ENCODE assay signal across 15 cellular contexts in genomic region chr14:28382460-28383220, GRCh38.
DNase-seq lines count a peak whose midpoint lies in the region; ATAC-seq, FAIRE-seq and TF ChIP-seq lines count a peak whose summit lies in the region.
"Had no signal": no experiment of that assay in that cellular context is flagged by ENCODE, and none has a peak within 500 bp of the region (broad histone marks: within the 10 kb centered on the region; RNA-seq: fewer than 3 reads in every experiment).

No MANE protein-coding gene starts in this region.

- intact Hi-C loops in right cardiac atrium (cut with DNase I) = no loop called here

- peak; percentile 71 for FAIRE-seq in H54 (lab: Jason Lieb, UNC)
- FAIRE-seq: islet of Langerhans had no signal

- ATAC-seq in HG02938 (IDR thresholded peaks at IDR 0.05; ENCODE audit: unreplicated experiment) (no peak), HG02642 (IDR thresholded peaks at IDR 0.05; ENCODE audit: poor library complexity, unreplicated experiment) (no peak), right cardiac atrium (no peak)

- 48% methylated on average over 7 of the region's 7 CpGs for WGBS in right cardiac atrium

- H3K4me3 ChIP-seq in right cardiac atrium (ENCODE audit: low read length) = no peak overlapping the region
- H3K4me3 ChIP-seq: esophagus squamous epithelium had no signal

- DNase-seq in H54 (ENCODE audit: insufficient read length, low spot score) = no peak
- DNase-seq in RKO (ENCODE audit: low spot score) = peak; percentile 72
- peak; percentile 61 for DNase-seq in epithelial cell of prostate (ENCODE audit: low read depth, low spot score)
- peak; percentile 75 for DNase-seq in pulmonary artery endothelial cell (ENCODE audit: low read depth, low spot score)
- DNase-seq in NK-92 treated with Interleukin-12 subunit alpha and Interleukin-12 subunit beta, amount 100 ng/mL, for 24 hours (lab: John Stamatoyannopoulos, UW) = no peak
- no peak for DNase-seq in right cardiac atrium
- DNase-seq: activated CD4-positive, alpha-beta memory T cell treated with anti-CD3 and anti-CD28 coated beads for 36 hours; activated gamma-delta T cell treated with Interleukin-2 at 50 U/mL for 16 hours; CD4-positive, CD25-positive, alpha-beta regulatory T cell; esophagus squamous epithelium; retina; T-helper 9 cell had no signal

- H3K27me3 ChIP-seq in right cardiac atrium (ENCODE audit: control insufficient read depth, insufficient read depth) = no peaks in the 10 kb centered on the region
- H3K27me3 ChIP-seq: esophagus squamous epithelium had no signal

- H3K4me1 ChIP-seq in right cardiac atrium (ENCODE audit: control insufficient read depth, insufficient read depth, low read length) = no peaks in the 10 kb centered on the region

- TF ChIP-seq POLR2A in H54 (IDR thresholded peaks at IDR 0.05; ENCODE audit: low read depth, low read length) = no peak

- no peaks in the 10 kb centered on the region for H3K9me3 ChIP-seq in right cardiac atrium (ENCODE audit: control insufficient read depth, low read length)
- H3K9me3 ChIP-seq: esophagus squamous epithelium had no signal

- H3K27ac ChIP-seq in epithelial cell of prostate (peak overlapping the region; percentile 64), right cardiac atrium (ENCODE audit: low read length) (no peak overlapping the region)
- H3K27ac ChIP-seq: esophagus squamous epithelium had no signal

Comparison
In these comparisons a context has a peak if more than half of its experiments do, and no peak if none do; other contexts are left out.
1. DNase-seq: peak in RKO (single experiment), epithelial cell of prostate (single experiment) and pulmonary artery endothelial cell (single experiment); none in H54 (single experiment), NK-92 treated with Interleukin-12 subunit alpha and Interleukin-12 subunit beta, amount 100 ng/mL, for 24 hours (single experiment) and right cardiac atrium (0 of 3).